8 cellular contexts compared by ENCODE assay signal in genomic region chr16:57267343-57267742, GRCh38. TPM values are rescaled to one million over a fixed set of nuclear protein-coding genes. Genes with fewer than 3 reads are reported as not detected.
DNase-seq lines count a peak whose midpoint lies in the region; ATAC-seq and TF ChIP-seq lines count a peak whose summit lies in the region.
"Not testable (repeated sequence)": the region's sequence is repeated elsewhere in the genome, so short reads cannot be mapped to it uniquely, and the experiment has no call there.
"Had no signal": no experiment of that assay in that cellular context is flagged by ENCODE, and none has a peak within 500 bp of the region (broad histone marks: within the 10 kb centered on the region; RNA-seq: fewer than 3 reads in every experiment).

No MANE protein-coding gene starts in this region.

- H3K27ac ChIP-seq in CD4-positive, alpha-beta memory T cell (ENCODE audit: low read depth, low read length): not testable (repeated sequence)
- H3K27ac ChIP-seq in RWPE2 (ENCODE audit: poor library complexity, severe bottlenecking) (peak overlapping the region; percentile 83), caudate nucleus (ENCODE audit: low read depth, low read length) (peak overlapping the region; percentile 94), heart right ventricle (peak overlapping the region in 9 of 10 donors; percentile 13 to 80 (median 73)), muscle layer of duodenum (ENCODE audit: low read length) (peak overlapping the region; percentile 75), substantia nigra (ENCODE audit: low read depth, low read length, poor library complexity, severe bottlenecking) (peak overlapping the region; percentile 99)

- H3K9me3 Mint-ChIP-seq in CD4-positive, alpha-beta memory T cell; activated T-helper 17 cell treated with anti-CD3 and anti-CD28 coated beads, Interleukin-2, amount 50 U/mL, for 72 hours: not testable (repeated sequence)

- H3K27me3 ChIP-seq in CD4-positive, alpha-beta memory T cell (ENCODE audit: insufficient read depth, low read length); RWPE2 (ENCODE audit: insufficient read depth, poor library complexity, severe bottlenecking); heart right ventricle; muscle layer of duodenum (ENCODE audit: low read depth, low read length): not testable (repeated sequence)

- intact Hi-C loops in CD4-positive, alpha-beta memory T cell (cut with micrococcal nuclease): loop anchor here (1.0 to 2.0 kb wide), 3 partner anchors 13 to 33 kb away; partner anchors contain the start of gene ARL2BP
- intact Hi-C loops in heart right ventricle (cut with DNase I): not testable (repeated sequence)

- H3K36me3 Mint-ChIP-seq in CD4-positive, alpha-beta memory T cell; activated T-helper 17 cell treated with anti-CD3 and anti-CD28 coated beads, Interleukin-2, amount 50 U/mL, for 72 hours (ENCODE audit: low read depth): not testable (repeated sequence)

- peaks cover 20 to 42% (median 25%) of the 10 kb centered on the region in 4 donors for H3K4me1 Mint-ChIP-seq in CD4-positive, alpha-beta memory T cell
- peaks cover 16% of the 10 kb centered on the region for H3K4me1 Mint-ChIP-seq in activated T-helper 17 cell treated with anti-CD3 and anti-CD28 coated beads, Interleukin-2, amount 50 U/mL, for 72 hours

- POLR2A ChIA-PET in CD4-positive, alpha-beta memory T cell (lab: Charles Lee; ENCODE audit: partially characterized antibody): interaction anchor here (0.7 to 3.8 kb wide), 5 partner anchors 10 to 194 kb away, joined by 3 to 17 read pairs (median 4); partner anchors contain the start of genes CIAPIN1 and COQ9

- peak overlapping the region in 6 of 8 donors; percentile 26 to 69 (median 50) for H3K4me3 Mint-ChIP-seq in CD4-positive, alpha-beta memory T cell
- peak overlapping the region; percentile 37 for H3K4me3 Mint-ChIP-seq in activated T-helper 17 cell treated with anti-CD3 and anti-CD28 coated beads, Interleukin-2, amount 50 U/mL, for 72 hours

- H3K36me3 ChIP-seq in CD4-positive, alpha-beta memory T cell (ENCODE audit: insufficient read depth, low read length); RWPE2 (ENCODE audit: low read depth); heart right ventricle; muscle layer of duodenum (ENCODE audit: control insufficient read depth in 1 of 2, insufficient read depth in 2 of 2, low read length in 2 of 2): not testable (repeated sequence)

- not testable (repeated sequence) for H3K4me3 ChIP-seq in CD4-positive, alpha-beta memory T cell (ENCODE audit: low read length in 2 of 2); RWPE2 (ENCODE audit: severe bottlenecking); heart right ventricle; muscle layer of duodenum (ENCODE audit: low read depth in 1 of 2, low read length in 2 of 2)

- not testable (repeated sequence) for ATAC-seq in RWPE2 (ENCODE audit: low read depth); activated T-helper 17 cell treated with anti-CD3 and anti-CD28 coated beads, Interleukin-2, amount 50 U/mL, for 72 hours (replicated peaks); heart right ventricle

- not testable (repeated sequence) for H3K9me3 ChIP-seq in CD4-positive, alpha-beta memory T cell (ENCODE audit: control insufficient read depth in 1 of 2, low read length in 2 of 2); RWPE2 (ENCODE audit: severe bottlenecking); heart right ventricle; muscle layer of duodenum (ENCODE audit: control insufficient read depth in 1 of 2, low read length in 2 of 2)

- peaks cover 44% of the 10 kb centered on the region for H3K4me1 ChIP-seq in CD4-positive, alpha-beta memory T cell (ENCODE audit: insufficient read depth, low read length)
- H3K4me1 ChIP-seq in RWPE2 (ENCODE audit: insufficient read depth, poor library complexity, severe bottlenecking): peaks cover 37% of the 10 kb centered on the region
- H3K4me1 ChIP-seq in heart right ventricle: peaks cover 8 to 39% (median 30%) of the 10 kb centered on the region in 9 donors
- H3K4me1 ChIP-seq in muscle layer of duodenum (ENCODE audit: control insufficient read depth in 1 of 2, insufficient read depth in 2 of 2, low read length in 2 of 2): peaks cover 0 to 13% of the 10 kb centered on the region in 2 donors

- WGBS in heart right ventricle, 2 donors: 62 to 73% methylated on average over 2 of the region's 2 CpGs

- CTCF ChIA-PET in CD4-positive, alpha-beta memory T cell (lab: Charles Lee; ENCODE audit: partially characterized antibody): not testable (repeated sequence)

- not testable (repeated sequence) for DNase-seq in CD4-positive, alpha-beta memory T cell; RWPE2 (ENCODE audit: low spot score); caudate nucleus (lab: John Stamatoyannopoulos, UW); heart right ventricle; substantia nigra (lab: John Stamatoyannopoulos, UW)

- H3K27me3 Mint-ChIP-seq in CD4-positive, alpha-beta memory T cell; activated T-helper 17 cell treated with anti-CD3 and anti-CD28 coated beads, Interleukin-2, amount 50 U/mL, for 72 hours: not testable (repeated sequence)

- H3K27ac Mint-ChIP-seq in CD4-positive, alpha-beta memory T cell: peak overlapping the region; percentile 76 to 95 (median 86)
- not testable (repeated sequence) for H3K27ac Mint-ChIP-seq in activated T-helper 17 cell treated with anti-CD3 and anti-CD28 coated beads, Interleukin-2, amount 50 U/mL, for 72 hours

- not testable (repeated sequence) for TF ChIP-seq CTCF in RWPE2 (IDR thresholded peaks at IDR 0.05; ENCODE audit: poor library complexity, severe bottlenecking); heart right ventricle (IDR thresholded peaks at IDR 0.05)

RNA-seq across cellular contexts. Expression of gene PLLP, which starts 17.1 kb away (rescaled TPM):
- total RNA-seq in CD4-positive, alpha-beta memory T cell: 1 to 10 TPM; 1.6 to 2.4 TPM
- 1 to 10 TPM; 1.6 to 2.2 TPM for polyA plus RNA-seq in CD4-positive, alpha-beta memory T cell
- not detected for total RNA-seq in activated T-helper 17 cell treated with anti-CD3 and anti-CD28 coated beads, Interleukin-2, amount 50 U/mL, for 72 hours
- 1 to 10 TPM; 1.7 to 4.0 (median 2.2) TPM for total RNA-seq in heart right ventricle
- polyA plus RNA-seq in heart right ventricle: 10 to 100 TPM in 1 of 2 donors, 1 to 10 TPM in 1; 7.0 to 10.6 TPM
- total RNA-seq: smooth muscle cell had no signal

RNA-seq across cellular contexts. Expression of gene ARL2BP, which starts 22.3 kb away (rescaled TPM):
- 10 to 100 TPM; 48.0 to 49.1 TPM for total RNA-seq in CD4-positive, alpha-beta memory T cell
- 100 to 1,000 TPM; 130 to 181 TPM for polyA plus RNA-seq in CD4-positive, alpha-beta memory T cell
- 10 to 100 TPM; 17.0 to 23.5 TPM for total RNA-seq in activated T-helper 17 cell treated with anti-CD3 and anti-CD28 coated beads, Interleukin-2, amount 50 U/mL, for 72 hours
- 10 to 100 TPM; 39.9 to 53.9 (median 45.9) TPM for total RNA-seq in heart right ventricle
- polyA plus RNA-seq in heart right ventricle: 10 to 100 TPM; 33.4 to 57.9 TPM
